ENCODE assay signal across 12 cellular contexts in the genomic region with DNA sequence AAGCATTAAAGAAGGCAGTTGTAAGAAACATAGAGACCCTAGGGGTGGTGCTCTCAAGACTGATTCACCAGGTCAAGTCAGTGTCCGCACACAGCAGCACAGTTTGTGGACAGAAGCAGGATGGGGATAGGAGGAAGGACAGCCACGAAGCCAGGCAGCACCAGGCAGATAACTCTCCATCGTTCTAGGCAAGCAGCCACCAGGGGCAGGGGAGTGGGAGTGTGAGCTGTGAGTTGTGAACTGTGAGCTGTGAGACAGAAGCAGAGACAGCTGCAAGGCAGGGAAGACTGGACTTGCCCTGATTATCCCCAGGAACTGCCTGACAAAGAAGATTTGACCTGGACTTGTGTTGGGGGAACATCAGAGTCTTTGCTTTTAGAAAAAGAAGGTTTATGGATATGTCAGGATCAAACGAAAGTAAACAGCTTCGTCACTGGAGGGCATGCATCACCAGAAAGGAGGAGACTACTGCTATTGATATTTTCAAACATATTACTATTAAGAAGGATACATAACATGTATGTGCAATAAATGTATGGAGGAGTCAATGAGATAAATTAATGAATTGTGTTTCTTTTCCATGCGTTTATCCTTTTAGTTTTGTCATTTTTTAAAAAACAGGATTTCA.
DNase-seq lines count a peak whose midpoint lies in the region; ATAC-seq and TF ChIP-seq lines count a peak whose summit lies in the region.
"Had no signal": no experiment of that assay in that cellular context is flagged by ENCODE, and none has a peak within 500 bp of the region (broad histone marks: within the 10 kb centered on the region; RNA-seq: fewer than 3 reads in every experiment).

No MANE protein-coding gene starts in this region.

- peak; percentile 60 for TF ChIP-seq CTCF in choroid plexus epithelial cell (conservative IDR thresholded peaks at IDR 0.05; ENCODE audit: low read depth, low read length)
- peak; percentile 28 for TF ChIP-seq CTCF in neural crest cell (conservative IDR thresholded peaks at IDR 0.05)

- no peak overlapping the region for H3K4me3 ChIP-seq in H7 (ENCODE audit: insufficient read depth, low read depth, low read length)
- H3K4me3 ChIP-seq in choroid plexus epithelial cell (ENCODE audit: low read depth, low read length) = no peak overlapping the region
- H3K4me3 ChIP-seq: heart right ventricle, K562 had no signal

- H3K27me3 Mint-ChIP-seq in neural crest cell (ENCODE audit: low read depth) = no peaks in the 10 kb centered on the region
- H3K27me3 Mint-ChIP-seq: CD8-positive, alpha-beta memory T cell had no signal

- H3K4me3 Mint-ChIP-seq in neural crest cell = no peak overlapping the region
- H3K4me3 Mint-ChIP-seq: CD8-positive, alpha-beta memory T cell had no signal

- H3K36me3 ChIP-seq in H7 (replicated peaks; ENCODE audit: control insufficient read depth, insufficient read depth, low read length) = no peaks in the 10 kb centered on the region
- H3K36me3 ChIP-seq: heart right ventricle had no signal

- no peak overlapping the region for H3K27ac Mint-ChIP-seq in neural crest cell (ENCODE audit: unreplicated experiment)
- H3K27ac Mint-ChIP-seq: CD8-positive, alpha-beta memory T cell had no signal

- H3K4me1 Mint-ChIP-seq in neural crest cell = peaks cover 6% of the 10 kb centered on the region
- H3K4me1 Mint-ChIP-seq: CD8-positive, alpha-beta memory T cell had no signal

- H3K36me3 Mint-ChIP-seq in neural crest cell (ENCODE audit: low read depth) = no peaks in the 10 kb centered on the region
- H3K36me3 Mint-ChIP-seq: CD8-positive, alpha-beta memory T cell had no signal

- peaks cover 7% of the 10 kb centered on the region for H3K9me3 Mint-ChIP-seq in neural crest cell

- DNase-seq in H7 (peak; percentile 66), NCI-H460 (ENCODE audit: extremely low read depth, low read depth) (peak; percentile 57), choroid plexus epithelial cell (ENCODE audit: low read depth) (peak; percentile 59), neural crest cell (ENCODE audit: low read depth, low spot score) (no peak), kidney glomerular epithelial cell (lab: John Stamatoyannopoulos, UW) (no peak), NCI-H2227 treated with DMSO at 0.1 percent for 48 hours (lab: John Stamatoyannopoulos, UW) (no peak), NCI-H2196 treated with DMSO at 0.1 percent for 48 hours (lab: John Stamatoyannopoulos, UW; ENCODE audit: unreplicated experiment) (no peak)
- DNase-seq: CD8-positive, alpha-beta memory T cell; effector memory CD4-positive, alpha-beta T cell; heart right ventricle had no signal

- no peaks in the 10 kb centered on the region for H3K27me3 ChIP-seq in H7 (ENCODE audit: control insufficient read depth, insufficient read depth, low read length)

- no peak for ATAC-seq in HG02973 (IDR thresholded peaks at IDR 0.05; ENCODE audit: unreplicated experiment)
- ATAC-seq: K562 had no signal

Comparison
In these comparisons a context has a peak if more than half of its experiments do, and no peak if none do; other contexts are left out.
1. DNase-seq: peak in H7 (single experiment), NCI-H460 (single experiment) and choroid plexus epithelial cell (single experiment); none in neural crest cell (single experiment), kidney glomerular epithelial cell (single experiment), NCI-H2227 treated with DMSO at 0.1 percent for 48 hours (single experiment) and NCI-H2196 treated with DMSO at 0.1 percent for 48 hours (single experiment).